Comparison of ENCODE assay signal across 1 cellular context in the genomic region with DNA sequence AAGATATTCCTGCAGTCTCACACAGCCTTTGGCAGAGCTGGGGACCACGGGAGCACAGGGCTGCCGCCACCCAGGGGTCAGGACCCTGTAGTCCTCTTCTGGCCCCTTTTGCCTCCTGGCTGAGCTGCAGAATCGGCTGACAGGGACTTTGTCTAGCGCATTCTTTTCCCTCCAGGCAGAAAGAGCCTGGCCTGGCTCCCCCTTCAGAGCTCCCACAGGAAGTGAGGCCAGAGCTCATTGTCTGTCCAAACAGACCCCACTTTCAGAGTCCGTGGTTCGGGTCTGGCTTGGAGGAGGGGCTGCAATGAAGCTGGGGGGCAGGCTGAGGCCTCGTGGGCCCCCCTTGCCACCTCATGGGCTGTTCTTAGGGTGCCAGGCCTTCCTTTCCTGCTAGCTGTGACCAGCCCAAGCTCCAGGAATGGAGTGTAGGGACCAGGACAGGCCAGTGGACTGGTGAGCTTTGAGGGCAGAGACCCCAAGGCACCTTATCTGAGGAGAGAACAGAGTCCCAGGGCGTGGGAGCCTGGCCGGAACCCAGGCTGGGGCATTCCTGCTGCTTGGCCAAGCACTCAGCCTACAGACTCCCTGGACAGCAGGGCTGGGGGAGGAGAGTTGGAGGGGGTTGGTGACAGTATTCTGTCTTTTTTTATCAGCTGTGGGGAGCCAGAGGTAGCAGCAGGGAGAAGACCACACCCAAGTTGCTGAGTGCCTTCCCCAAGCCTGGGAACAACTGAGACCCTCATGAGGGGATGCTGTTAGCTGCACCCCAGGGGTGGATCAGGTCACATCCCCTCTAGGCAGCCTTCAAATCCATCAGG.
TF ChIP-seq lines count a peak whose summit lies in the region.

No MANE protein-coding gene starts in this region.

TF ChIP-seq in HepG2, 621 proteins besides CTCF, POLR2A, EP300 and RAD21 (continues in another document):
- TF ChIP-seq, protein P1, sequence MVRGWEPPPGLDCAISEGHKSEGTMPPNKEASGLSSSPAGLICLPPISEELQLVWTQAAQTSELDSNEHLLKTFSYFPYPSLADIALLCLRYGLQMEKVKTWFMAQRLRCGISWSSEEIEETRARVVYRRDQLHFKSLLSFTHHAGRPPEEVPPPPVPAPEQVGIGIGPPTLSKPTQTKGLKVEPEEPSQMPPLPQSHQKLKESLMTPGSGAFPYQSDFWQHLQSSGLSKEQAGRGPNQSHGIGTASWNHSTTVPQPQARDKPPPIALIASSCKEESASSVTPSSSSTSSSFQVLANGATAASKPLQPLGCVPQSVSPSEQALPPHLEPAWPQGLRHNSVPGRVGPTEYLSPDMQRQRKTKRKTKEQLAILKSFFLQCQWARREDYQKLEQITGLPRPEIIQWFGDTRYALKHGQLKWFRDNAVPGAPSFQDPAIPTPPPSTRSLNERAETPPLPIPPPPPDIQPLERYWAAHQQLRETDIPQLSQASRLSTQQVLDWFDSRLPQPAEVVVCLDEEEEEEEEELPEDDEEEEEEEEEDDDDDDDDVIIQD (CRISPR knock-in tag; IDR thresholded peaks at IDR 0.05; ENCODE audit: low read depth): no peak
- TF ChIP-seq SOX13 (IDR thresholded peaks at IDR 0.05) (no peak), SOX13 (CRISPR knock-in tag; conservative IDR thresholded peaks at IDR 0.05 in 1 of 2, IDR thresholded peaks at IDR 0.05 in 1 of 2) (0 out of 4 replicates have a peak, but pooled peaks of 1 of the 2 experiments have one; percentile 35), ZBTB20 (CRISPR knock-in tag; IDR thresholded peaks at IDR 0.05; ENCODE audit: borderline replicate concordance, low read depth) (no peak), ZNF670 (CRISPR knock-in tag; IDR thresholded peaks at IDR 0.05; ENCODE audit: borderline replicate concordance) (no peak), ZNF850 (CRISPR knock-in tag; conservative IDR thresholded peaks at IDR 0.05) (no peak), FOXO1 (CRISPR knock-in tag; IDR thresholded peaks at IDR 0.05) (no peak), NFE2 (CRISPR knock-in tag; IDR thresholded peaks at IDR 0.05) (no peak), ESRRA (CRISPR knock-in tag; IDR thresholded peaks at IDR 0.05; ENCODE audit: low read depth) (no peak), SMAD1 (CRISPR knock-in tag; IDR thresholded peaks at IDR 0.05; ENCODE audit: borderline replicate concordance, low read depth) (no peak), ZSCAN31 (CRISPR knock-in tag; IDR thresholded peaks at IDR 0.05; ENCODE audit: low read depth) (0 out of 2 replicates have a peak, but pooled peaks have one; percentile 54), ZNF777 (CRISPR knock-in tag; IDR thresholded peaks at IDR 0.05) (0 out of 2 replicates have a peak, but pooled peaks have one; percentile 18), SALL2 (CRISPR knock-in tag; IDR thresholded peaks at IDR 0.05) (no peak), ZKSCAN5 (CRISPR knock-in tag; IDR thresholded peaks at IDR 0.05) (no peak), POLR2G (IDR thresholded peaks at IDR 0.05; ENCODE audit: low read depth, low read length) (peak; percentile 50; the same call in 1 of the 2 replicates), ELF4 (CRISPR knock-in tag; IDR thresholded peaks at IDR 0.05; ENCODE audit: borderline replicate concordance) (no peak), DNMT1 (CRISPR knock-in tag; IDR thresholded peaks at IDR 0.05) (no peak), ZNF550 (CRISPR knock-in tag; IDR thresholded peaks at IDR 0.05; ENCODE audit: borderline replicate concordance) (no peak), ZNF24 (IDR thresholded peaks at IDR 0.05) (no peak), SUZ12 (IDR thresholded peaks at IDR 0.05; ENCODE audit: low read depth, low read length) (no peak), ARID2 (CRISPR knock-in tag; IDR thresholded peaks at IDR 0.05; ENCODE audit: borderline replicate concordance) (no peak), REPIN1 (CRISPR knock-in tag; IDR thresholded peaks at IDR 0.05; ENCODE audit: borderline replicate concordance, low read depth) (no peak), EED (CRISPR knock-in tag; IDR thresholded peaks at IDR 0.05) (no peak), NKX3-1 (CRISPR knock-in tag; IDR thresholded peaks at IDR 0.05) (no peak), ZNF326 (CRISPR knock-in tag; IDR thresholded peaks at IDR 0.05; ENCODE audit: borderline replicate concordance) (no peak), SP140L (CRISPR knock-in tag; IDR thresholded peaks at IDR 0.05; ENCODE audit: borderline replicate concordance) (no peak), JUN (CRISPR knock-in tag; IDR thresholded peaks at IDR 0.05) (no peak), ATAD3A (CRISPR knock-in tag; IDR thresholded peaks at IDR 0.05) (no peak), ZFY (CRISPR knock-in tag; IDR thresholded peaks at IDR 0.05) (peak; percentile 71), THYN1 (CRISPR knock-in tag; IDR thresholded peaks at IDR 0.05; ENCODE audit: borderline replicate concordance, low read depth) (no peak), ZNF616 (CRISPR knock-in tag; IDR thresholded peaks at IDR 0.05; ENCODE audit: low read depth) (no peak), ZNF20 (CRISPR knock-in tag; IDR thresholded peaks at IDR 0.05) (no peak)
- TF ChIP-seq, protein P2, sequence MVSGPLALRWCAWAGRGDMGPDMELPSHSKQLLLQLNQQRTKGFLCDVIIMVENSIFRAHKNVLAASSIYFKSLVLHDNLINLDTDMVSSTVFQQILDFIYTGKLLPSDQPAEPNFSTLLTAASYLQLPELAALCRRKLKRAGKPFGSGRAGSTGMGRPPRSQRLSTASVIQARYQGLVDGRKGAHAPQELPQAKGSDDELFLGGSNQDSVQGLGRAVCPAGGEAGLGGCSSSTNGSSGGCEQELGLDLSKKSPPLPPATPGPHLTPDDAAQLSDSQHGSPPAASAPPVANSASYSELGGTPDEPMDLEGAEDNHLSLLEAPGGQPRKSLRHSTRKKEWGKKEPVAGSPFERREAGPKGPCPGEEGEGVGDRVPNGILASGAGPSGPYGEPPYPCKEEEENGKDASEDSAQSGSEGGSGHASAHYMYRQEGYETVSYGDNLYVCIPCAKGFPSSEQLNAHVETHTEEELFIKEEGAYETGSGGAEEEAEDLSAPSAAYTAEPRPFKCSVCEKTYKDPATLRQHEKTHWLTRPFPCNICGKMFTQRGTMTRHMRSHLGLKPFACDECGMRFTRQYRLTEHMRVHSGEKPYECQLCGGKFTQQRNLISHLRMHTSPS (CRISPR knock-in tag; IDR thresholded peaks at IDR 0.05; ENCODE audit: low read depth): no peak
- TF ChIP-seq, protein P3, sequence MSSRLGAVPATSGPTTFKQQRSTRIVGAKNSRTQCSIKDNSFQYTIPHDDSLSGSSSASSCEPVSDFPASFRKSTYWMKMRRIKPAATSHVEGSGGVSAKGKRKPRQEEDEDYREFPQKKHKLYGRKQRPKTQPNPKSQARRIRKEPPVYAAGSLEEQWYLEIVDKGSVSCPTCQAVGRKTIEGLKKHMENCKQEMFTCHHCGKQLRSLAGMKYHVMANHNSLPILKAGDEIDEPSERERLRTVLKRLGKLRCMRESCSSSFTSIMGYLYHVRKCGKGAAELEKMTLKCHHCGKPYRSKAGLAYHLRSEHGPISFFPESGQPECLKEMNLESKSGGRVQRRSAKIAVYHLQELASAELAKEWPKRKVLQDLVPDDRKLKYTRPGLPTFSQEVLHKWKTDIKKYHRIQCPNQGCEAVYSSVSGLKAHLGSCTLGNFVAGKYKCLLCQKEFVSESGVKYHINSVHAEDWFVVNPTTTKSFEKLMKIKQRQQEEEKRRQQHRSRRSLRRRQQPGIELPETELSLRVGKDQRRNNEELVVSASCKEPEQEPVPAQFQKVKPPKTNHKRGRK (CRISPR knock-in tag; IDR thresholded peaks at IDR 0.05): no peak
- TF ChIP-seq, protein P4, sequence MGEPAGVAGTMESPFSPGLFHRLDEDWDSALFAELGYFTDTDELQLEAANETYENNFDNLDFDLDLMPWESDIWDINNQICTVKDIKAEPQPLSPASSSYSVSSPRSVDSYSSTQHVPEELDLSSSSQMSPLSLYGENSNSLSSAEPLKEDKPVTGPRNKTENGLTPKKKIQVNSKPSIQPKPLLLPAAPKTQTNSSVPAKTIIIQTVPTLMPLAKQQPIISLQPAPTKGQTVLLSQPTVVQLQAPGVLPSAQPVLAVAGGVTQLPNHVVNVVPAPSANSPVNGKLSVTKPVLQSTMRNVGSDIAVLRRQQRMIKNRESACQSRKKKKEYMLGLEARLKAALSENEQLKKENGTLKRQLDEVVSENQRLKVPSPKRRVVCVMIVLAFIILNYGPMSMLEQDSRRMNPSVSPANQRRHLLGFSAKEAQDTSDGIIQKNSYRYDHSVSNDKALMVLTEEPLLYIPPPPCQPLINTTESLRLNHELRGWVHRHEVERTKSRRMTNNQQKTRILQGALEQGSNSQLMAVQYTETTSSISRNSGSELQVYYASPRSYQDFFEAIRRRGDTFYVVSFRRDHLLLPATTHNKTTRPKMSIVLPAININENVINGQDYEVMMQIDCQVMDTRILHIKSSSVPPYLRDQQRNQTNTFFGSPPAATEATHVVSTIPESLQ (CRISPR knock-in tag; conservative IDR thresholded peaks at IDR 0.05): no peak
- TF ChIP-seq, protein P5, sequence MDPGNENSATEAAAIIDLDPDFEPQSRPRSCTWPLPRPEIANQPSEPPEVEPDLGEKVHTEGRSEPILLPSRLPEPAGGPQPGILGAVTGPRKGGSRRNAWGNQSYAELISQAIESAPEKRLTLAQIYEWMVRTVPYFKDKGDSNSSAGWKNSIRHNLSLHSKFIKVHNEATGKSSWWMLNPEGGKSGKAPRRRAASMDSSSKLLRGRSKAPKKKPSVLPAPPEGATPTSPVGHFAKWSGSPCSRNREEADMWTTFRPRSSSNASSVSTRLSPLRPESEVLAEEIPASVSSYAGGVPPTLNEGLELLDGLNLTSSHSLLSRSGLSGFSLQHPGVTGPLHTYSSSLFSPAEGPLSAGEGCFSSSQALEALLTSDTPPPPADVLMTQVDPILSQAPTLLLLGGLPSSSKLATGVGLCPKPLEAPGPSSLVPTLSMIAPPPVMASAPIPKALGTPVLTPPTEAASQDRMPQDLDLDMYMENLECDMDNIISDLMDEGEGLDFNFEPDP (CRISPR knock-in tag; conservative IDR thresholded peaks at IDR 0.05): no peak
- TF ChIP-seq, protein P6, sequence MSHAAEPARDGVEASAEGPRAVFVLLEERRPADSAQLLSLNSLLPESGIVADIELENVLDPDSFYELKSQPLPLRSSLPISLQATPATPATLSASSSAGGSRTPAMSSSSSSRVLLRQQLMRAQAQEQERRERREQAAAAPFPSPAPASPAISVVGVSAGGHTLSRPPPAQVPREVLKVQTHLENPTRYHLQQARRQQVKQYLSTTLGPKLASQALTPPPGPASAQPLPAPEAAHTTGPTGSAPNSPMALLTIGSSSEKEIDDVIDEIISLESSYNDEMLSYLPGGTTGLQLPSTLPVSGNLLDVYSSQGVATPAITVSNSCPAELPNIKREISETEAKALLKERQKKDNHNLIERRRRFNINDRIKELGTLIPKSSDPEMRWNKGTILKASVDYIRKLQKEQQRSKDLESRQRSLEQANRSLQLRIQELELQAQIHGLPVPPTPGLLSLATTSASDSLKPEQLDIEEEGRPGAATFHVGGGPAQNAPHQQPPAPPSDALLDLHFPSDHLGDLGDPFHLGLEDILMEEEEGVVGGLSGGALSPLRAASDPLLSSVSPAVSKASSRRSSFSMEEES (CRISPR knock-in tag; IDR thresholded peaks at IDR 0.05): no peak
- TF ChIP-seq, protein P7, sequence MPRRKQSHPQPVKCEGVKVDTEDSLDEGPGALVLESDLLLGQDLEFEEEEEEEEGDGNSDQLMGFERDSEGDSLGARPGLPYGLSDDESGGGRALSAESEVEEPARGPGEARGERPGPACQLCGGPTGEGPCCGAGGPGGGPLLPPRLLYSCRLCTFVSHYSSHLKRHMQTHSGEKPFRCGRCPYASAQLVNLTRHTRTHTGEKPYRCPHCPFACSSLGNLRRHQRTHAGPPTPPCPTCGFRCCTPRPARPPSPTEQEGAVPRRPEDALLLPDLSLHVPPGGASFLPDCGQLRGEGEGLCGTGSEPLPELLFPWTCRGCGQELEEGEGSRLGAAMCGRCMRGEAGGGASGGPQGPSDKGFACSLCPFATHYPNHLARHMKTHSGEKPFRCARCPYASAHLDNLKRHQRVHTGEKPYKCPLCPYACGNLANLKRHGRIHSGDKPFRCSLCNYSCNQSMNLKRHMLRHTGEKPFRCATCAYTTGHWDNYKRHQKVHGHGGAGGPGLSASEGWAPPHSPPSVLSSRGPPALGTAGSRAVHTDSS (CRISPR knock-in tag; conservative IDR thresholded peaks at IDR 0.05): no peak
- TF ChIP-seq, protein P8, sequence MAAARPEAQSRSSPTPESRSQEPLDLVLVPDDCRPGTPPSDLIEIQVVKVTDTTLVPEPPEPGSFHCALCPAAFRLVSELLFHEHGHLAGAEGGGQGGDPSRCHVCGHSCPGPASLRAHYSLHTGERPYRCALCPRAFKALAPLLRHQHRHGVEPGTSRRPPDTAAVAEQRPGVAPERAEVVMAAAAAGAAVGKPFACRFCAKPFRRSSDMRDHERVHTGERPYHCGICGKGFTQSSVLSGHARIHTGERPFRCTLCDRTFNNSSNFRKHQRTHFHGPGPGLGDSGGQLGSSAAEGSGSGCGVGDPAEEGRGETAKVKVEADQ (CRISPR knock-in tag; IDR thresholded peaks at IDR 0.05; ENCODE audit: borderline replicate concordance): 0 out of 2 replicates have a peak, but pooled peaks have one; percentile 35
- TF ChIP-seq, protein P9, sequence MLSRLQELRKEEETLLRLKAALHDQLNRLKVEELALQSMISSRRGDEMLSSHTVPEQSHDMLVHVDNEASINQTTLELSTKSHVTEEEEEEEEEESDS (CRISPR knock-in tag; IDR thresholded peaks at IDR 0.05; ENCODE audit: borderline replicate concordance): no peak
- TF ChIP-seq, protein P10, sequence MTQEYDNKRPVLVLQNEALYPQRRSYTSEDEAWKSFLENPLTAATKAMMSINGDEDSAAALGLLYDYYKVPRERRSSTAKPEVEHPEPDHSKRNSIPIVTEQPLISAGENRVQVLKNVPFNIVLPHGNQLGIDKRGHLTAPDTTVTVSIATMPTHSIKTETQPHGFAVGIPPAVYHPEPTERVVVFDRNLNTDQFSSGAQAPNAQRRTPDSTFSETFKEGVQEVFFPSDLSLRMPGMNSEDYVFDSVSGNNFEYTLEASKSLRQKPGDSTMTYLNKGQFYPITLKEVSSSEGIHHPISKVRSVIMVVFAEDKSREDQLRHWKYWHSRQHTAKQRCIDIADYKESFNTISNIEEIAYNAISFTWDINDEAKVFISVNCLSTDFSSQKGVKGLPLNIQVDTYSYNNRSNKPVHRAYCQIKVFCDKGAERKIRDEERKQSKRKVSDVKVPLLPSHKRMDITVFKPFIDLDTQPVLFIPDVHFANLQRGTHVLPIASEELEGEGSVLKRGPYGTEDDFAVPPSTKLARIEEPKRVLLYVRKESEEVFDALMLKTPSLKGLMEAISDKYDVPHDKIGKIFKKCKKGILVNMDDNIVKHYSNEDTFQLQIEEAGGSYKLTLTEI (CRISPR knock-in tag; conservative IDR thresholded peaks at IDR 0.05): no peak
- TF ChIP-seq, protein P11, sequence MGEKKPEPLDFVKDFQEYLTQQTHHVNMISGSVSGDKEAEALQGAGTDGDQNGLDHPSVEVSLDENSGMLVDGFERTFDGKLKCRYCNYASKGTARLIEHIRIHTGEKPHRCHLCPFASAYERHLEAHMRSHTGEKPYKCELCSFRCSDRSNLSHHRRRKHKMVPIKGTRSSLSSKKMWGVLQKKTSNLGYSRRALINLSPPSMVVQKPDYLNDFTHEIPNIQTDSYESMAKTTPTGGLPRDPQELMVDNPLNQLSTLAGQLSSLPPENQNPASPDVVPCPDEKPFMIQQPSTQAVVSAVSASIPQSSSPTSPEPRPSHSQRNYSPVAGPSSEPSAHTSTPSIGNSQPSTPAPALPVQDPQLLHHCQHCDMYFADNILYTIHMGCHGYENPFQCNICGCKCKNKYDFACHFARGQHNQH (CRISPR knock-in tag; IDR thresholded peaks at IDR 0.05): no peak
- TF ChIP-seq, protein P12, sequence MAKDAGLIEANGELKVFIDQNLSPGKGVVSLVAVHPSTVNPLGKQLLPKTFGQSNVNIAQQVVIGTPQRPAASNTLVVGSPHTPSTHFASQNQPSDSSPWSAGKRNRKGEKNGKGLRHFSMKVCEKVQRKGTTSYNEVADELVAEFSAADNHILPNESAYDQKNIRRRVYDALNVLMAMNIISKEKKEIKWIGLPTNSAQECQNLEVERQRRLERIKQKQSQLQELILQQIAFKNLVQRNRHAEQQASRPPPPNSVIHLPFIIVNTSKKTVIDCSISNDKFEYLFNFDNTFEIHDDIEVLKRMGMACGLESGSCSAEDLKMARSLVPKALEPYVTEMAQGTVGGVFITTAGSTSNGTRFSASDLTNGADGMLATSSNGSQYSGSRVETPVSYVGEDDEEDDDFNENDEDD (CRISPR knock-in tag; IDR thresholded peaks at IDR 0.05; ENCODE audit: borderline replicate concordance): no peak; the same call in 1 of the 2 replicates
